Comparison of ENCODE assay signal across 27 cellular contexts in genomic region chr16:25340973-25341372, GRCh38.
"Had no signal": no experiment of that assay in that cellular context is flagged by ENCODE, and none has a peak within 500 bp of the region (broad histone marks: within the 10 kb centered on the region; RNA-seq: fewer than 3 reads in every experiment).

No MANE protein-coding gene starts in this region.

- H3K9ac ChIP-seq: SK-N-SH had no signal

- H3K27ac ChIP-seq: adrenal gland, body of pancreas, PC-9, RWPE1, SJCRH30 had no signal

- H3K36me3 ChIP-seq: adrenal gland, SJCRH30 had no signal

- H3K4me1 ChIP-seq: adrenal gland, body of pancreas, SJCRH30 had no signal

- H3K36me3 Mint-ChIP-seq: activated naive CD4-positive, alpha-beta T cell treated with anti-CD3 and anti-CD28 coated beads, Interleukin-2, amount 50 U/mL, for 72 hours had no signal

- H3K4me3 Mint-ChIP-seq: activated CD4-positive, alpha-beta T cell treated with anti-CD3 and anti-CD28 coated beads, Interleukin-2, amount 10 ng/mL, durations not matched to agents 7 days and 5 days; activated CD8-positive, alpha-beta T cell treated with anti-CD3 and anti-CD28 coated beads, Interleukin-2, amount 10 ng/mL, durations not matched to agents 7 days and 5 days; activated naive CD4-positive, alpha-beta T cell treated with anti-CD3 and anti-CD28 coated beads for 36 hours; activated T-cell treated with anti-CD3 and anti-CD28 coated beads, Interleukin-2, amount 50 U/mL, for 24 hours; T-helper 1 cell treated with Interleukin-12 subunit alpha and Interleukin-12 subunit beta and Interleukin-4 antibody, amounts not matched to agents 30 μg/mL and 1 μg/mL, for 36 hours; T-helper 2 cell treated with Interferon-gamma antibody and Interleukin-4, amounts not matched to agents 5 μg/mL and 100 μg/mL, for 36 hours had no signal

- H3K9me3 ChIP-seq: adrenal gland, body of pancreas, SJCRH30, SK-N-SH had no signal

- H3K4me2 ChIP-seq: PC-9, SK-N-SH had no signal

- H3K9me3 Mint-ChIP-seq: activated CD4-positive, alpha-beta T cell treated with anti-CD3 and anti-CD28 coated beads, Interleukin-2, amount 10 ng/mL, durations not matched to agents 7 days and 5 days; activated naive CD4-positive, alpha-beta T cell treated with anti-CD3 and anti-CD28 coated beads for 36 hours; activated naive CD4-positive, alpha-beta T cell treated with anti-CD3 and anti-CD28 coated beads, Interleukin-2, amount 50 U/mL, for 72 hours; activated T-cell treated with anti-CD3 and anti-CD28 coated beads, Interleukin-2, amount 50 U/mL, for 24 hours; activated T-helper 2 cell treated with anti-CD3 and anti-CD28 coated beads, Interferon-gamma antibody, Interleukin-2, Interleukin-4, amounts not matched to agents 10 μg/mL and 5 μg/mL and 100 μg/mL, durations not matched to agents 14 hours and 24 hours and 36 hours; T-helper 1 cell treated with Interleukin-12 subunit alpha and Interleukin-12 subunit beta and Interleukin-4 antibody, amounts not matched to agents 30 μg/mL and 1 μg/mL, for 36 hours; T-helper 2 cell treated with Interferon-gamma antibody and Interleukin-4, amounts not matched to agents 5 μg/mL and 100 μg/mL, for 36 hours had no signal

- H3K4me3 ChIP-seq: adrenal gland, body of pancreas, PC-9, SJCRH30 had no signal

- DNase-seq: activated CD4-positive, alpha-beta T cell treated with anti-CD3 and anti-CD28 coated beads, Interleukin-2, amount 10 ng/mL, durations not matched to agents 7 days and 5 days; activated CD4-positive, alpha-beta T cell treated with anti-CD3 and anti-CD28 coated beads, Interleukin-2, amount 50 U/mL, for 48 hours; activated CD8-positive, alpha-beta T cell treated with anti-CD3 and anti-CD28 coated beads, Interleukin-2, amount 10 ng/mL, durations not matched to agents 7 days and 5 days; activated gamma-delta T cell treated with Interleukin-2 at 50 U/mL for 16 hours; activated naive CD4-positive, alpha-beta T cell treated with anti-CD3 and anti-CD28 coated beads for 36 hours; activated T-cell treated with anti-CD3 and anti-CD28 coated beads, Interleukin-2, amount 50 U/mL, for 24 hours; adrenal gland; body of pancreas; central memory CD4-positive, alpha-beta T cell; KG1; NCI-H1105 treated with DMSO at 0.1 percent for 48 hours; NCI-H146; NCI-H2029 treated with DMSO at 0.1 percent for 48 hours; NCI-H2107; NCI-H2171; NCI-H446; NCI-H510A treated with DMSO at 0.1 percent for 48 hours; NK-92 treated with Interleukin-12 subunit alpha and Interleukin-12 subunit beta, amount 100 ng/mL, for 24 hours; PC-9; Right ventricle myocardium superior; SJCRH30; SK-N-SH had no signal

- H3K27ac Mint-ChIP-seq: activated CD4-positive, alpha-beta T cell treated with anti-CD3 and anti-CD28 coated beads, Interleukin-2, amount 10 ng/mL, durations not matched to agents 7 days and 5 days; activated CD8-positive, alpha-beta T cell treated with anti-CD3 and anti-CD28 coated beads, Interleukin-2, amount 10 ng/mL, durations not matched to agents 7 days and 5 days; activated naive CD4-positive, alpha-beta T cell treated with anti-CD3 and anti-CD28 coated beads for 36 hours; activated naive CD4-positive, alpha-beta T cell treated with anti-CD3 and anti-CD28 coated beads, Interleukin-2, amount 50 U/mL, for 72 hours; activated T-cell treated with anti-CD3 and anti-CD28 coated beads, Interleukin-2, amount 50 U/mL, for 24 hours; activated T-helper 2 cell treated with anti-CD3 and anti-CD28 coated beads, Interferon-gamma antibody, Interleukin-2, Interleukin-4, amounts not matched to agents 10 μg/mL and 5 μg/mL and 100 μg/mL, durations not matched to agents 14 hours and 24 hours and 36 hours; T-helper 1 cell treated with Interleukin-12 subunit alpha and Interleukin-12 subunit beta and Interleukin-4 antibody, amounts not matched to agents 30 μg/mL and 1 μg/mL, for 36 hours; T-helper 2 cell treated with Interferon-gamma antibody and Interleukin-4, amounts not matched to agents 5 μg/mL and 100 μg/mL, for 36 hours had no signal

- H3K27me3 ChIP-seq: adrenal gland, body of pancreas, SJCRH30 had no signal

- H3K9me2 ChIP-seq: SK-N-SH had no signal

- H2AFZ ChIP-seq: PC-9 had no signal
